ENCODE assay signal across 34 cellular contexts in genomic region chr20:38763616-38764015, GRCh38. TPM values are rescaled to one million over a fixed set of nuclear protein-coding genes. Genes with fewer than 3 reads are reported as not detected.
"Had no signal": no experiment of that assay in that cellular context is flagged by ENCODE, and none has a peak within 500 bp of the region (broad histone marks: within the 10 kb centered on the region; RNA-seq: fewer than 3 reads in every experiment).

No MANE protein-coding gene starts in this region.

- H3K27ac Mint-ChIP-seq: activated CD8-positive, alpha-beta memory T cell treated with anti-CD3 and anti-CD28 coated beads, Interleukin-2, amount 10 ng/mL, durations not matched to agents 7 days and 5 days; activated CD8-positive, alpha-beta T cell treated with anti-CD3 and anti-CD28 coated beads, Interleukin-2, amount 10 ng/mL, durations not matched to agents 7 days and 5 days; endodermal cell; mesothelial cell of epicardium; naive B cell; nephron progenitor cell had no signal

- FAIRE-seq: astrocyte, pancreas had no signal

- DNase-seq: activated CD4-positive, alpha-beta T cell treated with anti-CD3 and anti-CD28 coated beads for 1 hour; activated CD4-positive, alpha-beta T cell treated with anti-CD3 and anti-CD28 coated beads, Interleukin-2, amount 50 U/mL, for 1 hour; activated CD8-positive, alpha-beta memory T cell treated with anti-CD3 and anti-CD28 coated beads, Interleukin-2, amount 10 ng/mL, durations not matched to agents 7 days and 5 days; activated CD8-positive, alpha-beta T cell treated with anti-CD3 and anti-CD28 coated beads, Interleukin-2, amount 10 ng/mL, durations not matched to agents 7 days and 5 days; activated gamma-delta T cell; activated naive CD4-positive, alpha-beta T cell treated with anti-CD3 and anti-CD28 coated beads, Interleukin-2, amount 50 U/mL, for 16 hours; adrenal gland; brain microvascular endothelial cell; cortex of kidney; endodermal cell; esophagus squamous epithelium; foreskin melanocyte; left ventricle myocardium superior; mammary epithelial cell; naive B cell; nephron progenitor cell; pancreas; sigmoid colon; stimulated activated CD4-positive, alpha-beta T cell treated with anti-CD3 and anti-CD28 coated beads, Interleukin-1b, Interleukin-23, amount 100 ng/mL, for 48 hours; stimulated activated CD4-positive, alpha-beta T cell treated with anti-CD3 and anti-CD28 coated beads, Interleukin-4, amount 100 ng/mL, for 4 hours; stimulated activated CD8-positive, alpha-beta memory T cell treated with anti-CD3 and anti-CD28 coated beads, Interleukin-4, amount 100 ng/mL, for 48 hours; stimulated activated naive CD4-positive, alpha-beta T cell; T1000 had no signal

- H3K4me1 ChIP-seq: prostate gland, sigmoid colon had no signal

- H3K4me1 Mint-ChIP-seq: mesothelial cell of epicardium had no signal

- ATAC-seq: activated CD8-positive, alpha-beta memory T cell treated with anti-CD3 and anti-CD28 coated beads, Interleukin-2, amount 10 ng/mL, durations not matched to agents 7 days and 5 days; activated CD8-positive, alpha-beta T cell treated with anti-CD3 and anti-CD28 coated beads, Interleukin-2, amount 10 ng/mL, durations not matched to agents 7 days and 5 days; left ventricle myocardium superior; pancreas had no signal

- H3K4me3 Mint-ChIP-seq: activated CD8-positive, alpha-beta memory T cell treated with anti-CD3 and anti-CD28 coated beads, Interleukin-2, amount 10 ng/mL, durations not matched to agents 7 days and 5 days; activated CD8-positive, alpha-beta T cell treated with anti-CD3 and anti-CD28 coated beads, Interleukin-2, amount 10 ng/mL, durations not matched to agents 7 days and 5 days; endodermal cell; mesothelial cell of epicardium; naive B cell; nephron progenitor cell had no signal

- H3K27ac ChIP-seq: brain microvascular endothelial cell, neutrophil, pancreas, prostate gland, sigmoid colon, suprapubic skin, tibial nerve had no signal

- H3K27me3 Mint-ChIP-seq: activated CD8-positive, alpha-beta memory T cell treated with anti-CD3 and anti-CD28 coated beads, Interleukin-2, amount 10 ng/mL, durations not matched to agents 7 days and 5 days; naive B cell had no signal

- H3K4me3 ChIP-seq: adrenal gland, esophagus squamous epithelium, pancreas, prostate gland, sigmoid colon, smooth muscle cell, suprapubic skin, tibial nerve had no signal

- H3K9me3 Mint-ChIP-seq: endodermal cell, mesothelial cell of epicardium, naive B cell, nephron progenitor cell had no signal

- H3K9me3 ChIP-seq: adrenal gland, esophagus squamous epithelium, neutrophil, pancreas, prostate gland, sigmoid colon, suprapubic skin, tibial nerve had no signal

- H3K27me3 ChIP-seq: adrenal gland, brain microvascular endothelial cell, esophagus squamous epithelium, neutrophil, pancreas, sigmoid colon, suprapubic skin, tibial nerve had no signal

RNA-seq across cellular contexts. Expression of gene SLC32A1, which starts 39.3 kb away (rescaled TPM):
- total RNA-seq: activated CD8-positive, alpha-beta memory T cell treated with anti-CD3 and anti-CD28 coated beads, Interleukin-2, amount 10 ng/mL, durations not matched to agents 7 days and 5 days; activated CD8-positive, alpha-beta T cell treated with anti-CD3 and anti-CD28 coated beads, Interleukin-2, amount 10 ng/mL, durations not matched to agents 7 days and 5 days; adrenal gland; astrocyte; cardiac septum; chondrocyte; endodermal cell; esophagus squamous epithelium; left ventricle myocardium superior; mammary epithelial cell; mesothelial cell of epicardium; pancreas; prostate gland; sigmoid colon; smooth muscle cell; suprapubic skin; T-helper 1 cell treated with Interleukin-12 subunit alpha and Interleukin-12 subunit beta and Interleukin-4 antibody, amounts not matched to agents 30 ng/mL and 1 ng/mL, for 36 hours; tibial nerve; ureter had no signal

RNA-seq across cellular contexts. Expression of gene PPP1R16B, which starts 41.9 kb away (rescaled TPM):
- total RNA-seq: chondrocyte, mesothelial cell of epicardium, smooth muscle cell had no signal
